In genomic region chr18:57542126-57542525, GRCh38 we compare ENCODE assay signal across 18 cellular contexts. TPM values are rescaled to one million over a fixed set of nuclear protein-coding genes. Genes with fewer than 3 reads are reported as not detected.
DNase-seq lines count a peak whose midpoint lies in the region; ATAC-seq and TF ChIP-seq lines count a peak whose summit lies in the region.
"Had no signal": no experiment of that assay in that cellular context is flagged by ENCODE, and none has a peak within 500 bp of the region (broad histone marks: within the 10 kb centered on the region; RNA-seq: fewer than 3 reads in every experiment).

No MANE protein-coding gene starts in this region.

- TF ChIP-seq RAD21 in SK-N-SH (IDR thresholded peaks at IDR 0.05; ENCODE audit: low read length) = no peak

- H3K27ac ChIP-seq in SK-N-SH (ENCODE audit: low read depth in 2 of 2, low read length in 1 of 2) = no peak overlapping the region
- H3K27ac ChIP-seq: left lung had no signal

- H3K4me3 ChIP-seq in SK-N-SH (ENCODE audit: low read depth in 2 of 2, low read length in 1 of 2) (no peak overlapping the region), foreskin fibroblast (ENCODE audit: low read depth in 1 of 2, low read length in 2 of 2) (peak overlapping the region in 1 of 2 donors; percentile 20), H7 (ENCODE audit: insufficient read depth, low read depth, low read length) (no peak overlapping the region)
- H3K4me3 ChIP-seq: left lung had no signal

- H3K4me2 ChIP-seq in SK-N-SH = no peak overlapping the region

- peaks cover 6 to 10% of the 10 kb centered on the region in 2 experiments; a peak in 2 of 4 replicates for H3K4me1 ChIP-seq in SK-N-SH (ENCODE audit: control insufficient read depth in 1 of 2, insufficient read depth in 2 of 2, low read depth in 1 of 2, low read length in 1 of 2)
- H3K4me1 ChIP-seq: left lung had no signal

- DNase-seq in SK-N-SH (no peak), amniotic epithelial cell (ENCODE audit: low read depth) (peak; percentile 35), foreskin fibroblast (peak; percentile 89 to 90), H7 (no peak), activated gamma-delta T cell treated with Interleukin-2 at 50 U/mL for 16 hours (no peak), T-helper 2 cell (no peak)
- DNase-seq: activated CD4-positive, alpha-beta T cell treated with anti-CD3 and anti-CD28 coated beads, Interleukin-2, amount 10 ng/mL, durations not matched to agents 24 days and 14 days; activated naive CD8-positive, alpha-beta T cell treated with anti-CD3 and anti-CD28 coated beads for 36 hours; activated T-cell treated with anti-CD3 and anti-CD28 coated beads for 4 hours; Calu3; cerebellar nuclear complex; GOT3; hypothalamus; left lung; posterior cingulate gyrus; T-helper 9 cell had no signal

- H3K9me2 ChIP-seq in SK-N-SH = no peaks in the 10 kb centered on the region

- no peaks in the 10 kb centered on the region for H4K20me1 ChIP-seq in SK-N-SH (ENCODE audit: insufficient read depth)

- H3K79me2 ChIP-seq in SK-N-SH (ENCODE audit: insufficient read depth) = no peaks in the 10 kb centered on the region

- TF ChIP-seq CTCF in SK-N-SH (IDR thresholded peaks at IDR 0.05) = no peak
- no peak for TF ChIP-seq CTCF in foreskin fibroblast (IDR thresholded peaks at IDR 0.05; ENCODE audit: low read depth, low read length)

- no peak overlapping the region; the same call in 1 of the 2 replicates for H2AFZ ChIP-seq in SK-N-SH (ENCODE audit: low read depth)

- CTCF ChIA-PET in SK-N-SH (lab: Yijun Ruan, JAX) = interaction anchor here (0.8 to 1.3 kb wide), 2 partner anchors 104 to 106 kb away, joined by 3 read pairs; no protein-coding TSS in a partner anchor

- H3K9ac ChIP-seq in SK-N-SH = no peak overlapping the region

- TF ChIP-seq EP300 in SK-N-SH (IDR thresholded peaks at IDR 0.05; ENCODE audit: borderline replicate concordance in 1 of 2, low read depth in 1 of 2, low read length in 1 of 2) = no peak

- POLR2A ChIA-PET in SK-N-SH (lab: Yijun Ruan, JAX) = no interaction called here

- H3K27me3 ChIP-seq in SK-N-SH (ENCODE audit: insufficient read depth) (no peaks in the 10 kb centered on the region), H7 (ENCODE audit: control insufficient read depth, insufficient read depth, low read length) (no peaks in the 10 kb centered on the region)
- H3K27me3 ChIP-seq: left lung had no signal

- WGBS in SK-N-SH (ENCODE audit: low lambda C conversion rate) = 48% methylated on average over 4 of the region's 4 CpGs

- no peaks in the 10 kb centered on the region for H3F3A ChIP-seq in SK-N-SH (replicated peaks; ENCODE audit: insufficient read depth)

- H3K9me3 ChIP-seq in SK-N-SH = no peaks in the 10 kb centered on the region
- H3K9me3 ChIP-seq: left lung had no signal

- ATAC-seq in SK-N-SH treated with all-trans-retinoic acid at 6 μM for 48 hours (peak; percentile 50), GM19351 (IDR thresholded peaks at IDR 0.05; ENCODE audit: unreplicated experiment) (no peak)
- ATAC-seq: left lung had no signal

- H3K36me3 ChIP-seq in SK-N-SH (replicated peaks in 1 of 2; ENCODE audit: control insufficient read depth in 1 of 2, insufficient read depth in 2 of 2, low read length in 1 of 2) (no peaks in the 10 kb centered on the region), H7 (replicated peaks; ENCODE audit: control insufficient read depth, insufficient read depth, low read length) (no peaks in the 10 kb centered on the region)
- H3K36me3 ChIP-seq: left lung had no signal

TF ChIP-seq in SK-N-SH treated with all-trans-retinoic acid at 6 μM for 48 hours, 23 proteins besides CTCF, POLR2A, EP300 and RAD21:
- no peak for TF ChIP-seq ZNF565 (CRISPR knock-in tag; conservative IDR thresholded peaks at IDR 0.05; ENCODE audit: low read depth)
- no peak for TF ChIP-seq ISL1 (CRISPR knock-in tag; IDR thresholded peaks at IDR 0.05)
- no peak for TF ChIP-seq ZFP3 (CRISPR knock-in tag; IDR thresholded peaks at IDR 0.05)
- no peak for TF ChIP-seq ARNTL (CRISPR knock-in tag; IDR thresholded peaks at IDR 0.05; ENCODE audit: borderline replicate concordance, low read depth)
- no peak for TF ChIP-seq OSR1 (CRISPR knock-in tag; IDR thresholded peaks at IDR 0.05)
- no peak for TF ChIP-seq CSRNP3 (CRISPR knock-in tag; IDR thresholded peaks at IDR 0.05)
- no peak for TF ChIP-seq ZC3H10 (CRISPR knock-in tag; IDR thresholded peaks at IDR 0.05)
- no peak for TF ChIP-seq PPARA (CRISPR knock-in tag; IDR thresholded peaks at IDR 0.05; ENCODE audit: borderline replicate concordance)
- no peak for TF ChIP-seq CREB5 (CRISPR knock-in tag; IDR thresholded peaks at IDR 0.05; ENCODE audit: low read depth)
- TF ChIP-seq TOX (CRISPR knock-in tag; IDR thresholded peaks at IDR 0.05; ENCODE audit: borderline replicate concordance) = no peak
TF ChIP-seq in SK-N-SH treated with all-trans-retinoic acid at 6 μM for 48 hours: peak in this region for 0.

TF ChIP-seq in SK-N-SH, 30 proteins besides CTCF, POLR2A, EP300 and RAD21:
- TF ChIP-seq USF1 (IDR thresholded peaks at IDR 0.05; ENCODE audit: borderline replicate concordance, low read depth) (no peak), MAX (IDR thresholded peaks at IDR 0.05; ENCODE audit: low read depth) (no peak), NRF1 (IDR thresholded peaks at IDR 0.05; ENCODE audit: low read depth, low read length) (no peak), GABPA (IDR thresholded peaks at IDR 0.05; ENCODE audit: low read depth) (no peak), RXRA (IDR thresholded peaks at IDR 0.05; ENCODE audit: borderline replicate concordance, low read depth) (no peak), IRF3 (IDR thresholded peaks at IDR 0.05; ENCODE audit: low read depth, low read length) (no peak), SMC3 (IDR thresholded peaks at IDR 0.05; ENCODE audit: low read depth, low read length) (no peak), RFX5 (IDR thresholded peaks at IDR 0.05; ENCODE audit: low read length) (no peak), TAF1 (IDR thresholded peaks at IDR 0.05; ENCODE audit: borderline replicate concordance, low read depth, low read length) (no peak), GATA2 (CRISPR knock-in tag; IDR thresholded peaks at IDR 0.05) (no peak), FOXJ3 (CRISPR knock-in tag; IDR thresholded peaks at IDR 0.05) (no peak), ELF1 (IDR thresholded peaks at IDR 0.05) (no peak), FOSL2 (IDR thresholded peaks at IDR 0.05; ENCODE audit: borderline replicate concordance, low read depth) (no peak)
TF ChIP-seq in SK-N-SH: peak in this region for 0.

RNA-seq across cellular contexts. Expression of gene FECH, which starts 44.4 kb away (rescaled TPM):
- polyA plus RNA-seq in SK-N-SH (2012; rRNA removed) = 44.4 and 45.3 TPM in 2 replicates
- 36.9 and 38.7 TPM in 2 replicates for polyA plus RNA-seq in SK-N-SH (2012; cell fraction: cytosol; rRNA removed)
- polyA plus RNA-seq in SK-N-SH (2012; cell fraction: nucleus; rRNA removed) = 21.8 and 27.8 TPM in 2 replicates
- total RNA-seq in H7 (2014; rRNA removed; shearing (Covaris generic)) = 30.4 and 33.0 TPM in 2 replicates

Comparison
In these comparisons a context has a peak if more than half of its experiments do, and no peak if none do; other contexts are left out.
1. DNase-seq: peak in amniotic epithelial cell (single experiment) and foreskin fibroblast (2 of 2); none in SK-N-SH (single experiment), H7 (single experiment), activated gamma-delta T cell treated with Interleukin-2 at 50 U/mL for 16 hours (single experiment) and T-helper 2 cell (0 of 5).